7 cellular contexts compared by ENCODE assay signal in the genomic region with DNA sequence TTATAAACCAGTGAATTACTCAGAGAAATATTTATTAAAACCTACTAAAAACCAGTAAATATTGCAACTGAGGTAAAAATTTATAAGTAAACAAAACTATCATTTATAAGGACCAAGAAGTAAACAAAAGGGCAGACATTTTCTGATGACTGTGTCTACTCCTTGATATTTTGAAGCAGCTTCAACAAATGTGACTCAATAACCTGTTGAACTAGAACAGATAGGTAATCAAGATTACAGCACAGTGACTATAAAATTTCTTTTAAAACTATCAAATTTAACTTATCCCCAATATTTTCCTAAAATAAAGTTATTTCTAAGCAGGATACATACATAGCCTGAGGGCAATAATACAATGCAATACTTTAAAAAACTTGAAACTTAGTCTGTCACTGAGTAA.
"Had no signal": no experiment of that assay in that cellular context is flagged by ENCODE, and none has a peak within 500 bp of the region (broad histone marks: within the 10 kb centered on the region; RNA-seq: fewer than 3 reads in every experiment).

No MANE protein-coding gene starts in this region.

- ATAC-seq: GM23338, HepG2 had no signal

- DNase-seq: H9, HCEC 1CT, HFFc6, KG1 had no signal

- H3K4me2 ChIP-seq: GM23338 had no signal

- H2AFZ ChIP-seq: GM23338 had no signal

- H3K4me3 ChIP-seq: GM23338 had no signal

- H3K27ac ChIP-seq: HL-60 had no signal
